8 cellular contexts compared by ENCODE assay signal in genomic region chr10:95290446-95290800, GRCh38. TPM values are rescaled to one million over a fixed set of nuclear protein-coding genes. Genes with fewer than 3 reads are reported as not detected.
DNase-seq lines count a peak whose midpoint lies in the region; ATAC-seq and TF ChIP-seq lines count a peak whose summit lies in the region.

No MANE protein-coding gene starts in this region.

- H3K27me3 Mint-ChIP-seq in effector memory CD8-positive, alpha-beta T cell, result peaks cover 7 to 48% of the 10 kb centered on the region in 2 donors
- no peaks in the 10 kb centered on the region for H3K27me3 Mint-ChIP-seq in naive B cell

- H3K4me3 Mint-ChIP-seq in effector memory CD8-positive, alpha-beta T cell, result peak overlapping the region; percentile 70 to 79
- peak overlapping the region; percentile 86 to 97 (median 94) for H3K4me3 Mint-ChIP-seq in naive B cell

- H3K79me2 ChIP-seq in ACC112 (ENCODE audit: control insufficient read depth, insufficient read depth, low read length, unreplicated experiment), result peaks cover 45% of the 10 kb centered on the region

- no peak for TF ChIP-seq POLR2A in NB4 (IDR thresholded peaks at IDR 0.05; ENCODE audit: extremely low read depth, insufficient read length)

- no peaks in the 10 kb centered on the region for H3K9me3 Mint-ChIP-seq in effector memory CD8-positive, alpha-beta T cell
- H3K9me3 Mint-ChIP-seq in naive B cell, result no peaks in the 10 kb centered on the region

- H2AFZ ChIP-seq in ACC112 (ENCODE audit: low read length, unreplicated experiment), result peak overlapping the region; percentile 94

- ATAC-seq in GM19463 (IDR thresholded peaks at IDR 0.05; ENCODE audit: unreplicated experiment), result peak; percentile 7
- ATAC-seq in effector memory CD8-positive, alpha-beta T cell (replicated peaks), result peak; percentile 18
- ATAC-seq in naive B cell (ENCODE audit: low read depth in 2 of 2), result peak; percentile 14 to 17

- no peak overlapping the region for H3K27ac Mint-ChIP-seq in effector memory CD8-positive, alpha-beta T cell
- peak overlapping the region; percentile 94 to 98 (median 97) for H3K27ac Mint-ChIP-seq in naive B cell

- H3K4me1 Mint-ChIP-seq in effector memory CD8-positive, alpha-beta T cell (ENCODE audit: low read depth in 2 of 2), result peaks cover 11 to 16% of the 10 kb centered on the region in 2 donors
- peaks cover 66 to 89% (median 84%) of the 10 kb centered on the region in 3 donors for H3K4me1 Mint-ChIP-seq in naive B cell

- DNase-seq in NB4 (ENCODE audit: low read depth) (no peak), naive B cell (no peak), HT-29 (ENCODE audit: low spot score) (no peak), NCI-H1694 treated with DMSO at 0.1 percent for 48 hours (lab: John Stamatoyannopoulos, UW) (no peak), DMS153 (lab: John Stamatoyannopoulos, UW) (no peak)
- no peak for DNase-seq in effector memory CD8-positive, alpha-beta T cell

- H3K4me3 ChIP-seq in ACC112 (ENCODE audit: low read depth, low read length) (peak overlapping the region; percentile 99), NB4 (ENCODE audit: low read depth, low read length) (peak overlapping the region; percentile 28)

- peaks cover 4% of the 10 kb centered on the region for H3K36me3 Mint-ChIP-seq in effector memory CD8-positive, alpha-beta T cell (ENCODE audit: insufficient read depth)
- peaks cover 0 to 7% of the 10 kb centered on the region in 2 donors for H3K36me3 Mint-ChIP-seq in naive B cell

- TF ChIP-seq CTCF in NB4 (IDR thresholded peaks at IDR 0.05; ENCODE audit: low read depth, low read length), result no peak

- no peaks in the 10 kb centered on the region for H3K27me3 ChIP-seq in ACC112 (ENCODE audit: insufficient read depth, low read length)

- H3K4me1 ChIP-seq in ACC112 (ENCODE audit: control insufficient read depth, insufficient read depth, low read length, unreplicated experiment), result peaks cover 35% of the 10 kb centered on the region

- H3K27ac ChIP-seq in ACC112 (ENCODE audit: low read depth, low read length), result peak overlapping the region; percentile 39; the same call in 1 of the 2 replicates

- H3K36me3 ChIP-seq in ACC112 (ENCODE audit: insufficient read depth, low read length), result no peaks in the 10 kb centered on the region

RNA-seq across cellular contexts. Expression of gene PDLIM1, which starts 0.4 kb away (rescaled TPM):
- 100 to 1,000 TPM; 348 to 523 (median 419) TPM for polyA plus RNA-seq in naive B cell (ENCODE audit: low read depth in 6 of 6)
- 20.0 and 25.3 TPM in 2 replicates for total RNA-seq in HT-29 (2014; rRNA removed; shearing (Covaris generic))

Comparison
In these comparisons a context has a peak if more than half of its experiments do, and no peak if none do; other contexts are left out.
1. H3K27ac Mint-ChIP-seq: peak in naive B cell (6 of 6); none in effector memory CD8-positive, alpha-beta T cell (0 of 2).
2. Peak in every context shown above with its lines, with median percentiles within 50 percentile points of each other: ATAC-seq.